In genomic region chr11:111765320-111765983, GRCh38 we compare ENCODE assay signal across 8 cellular contexts.
DNase-seq lines count a peak whose midpoint lies in the region; ATAC-seq lines count a peak whose summit lies in the region.

No MANE protein-coding gene starts in this region.

- peak overlapping the region; percentile 97 for H3K4me3 Mint-ChIP-seq in activated naive CD8-positive, alpha-beta T cell treated with anti-CD3 and anti-CD28 coated beads, Interleukin-2, amount 50 U/mL, for 24 hours

- H3K27me3 Mint-ChIP-seq in activated naive CD8-positive, alpha-beta T cell treated with anti-CD3 and anti-CD28 coated beads, Interleukin-2, amount 50 U/mL, for 24 hours: no peaks in the 10 kb centered on the region

- H3K9me3 ChIP-seq in iPS DF 6.9 (ENCODE audit: control insufficient read depth, insufficient read depth, low read length): no peaks in the 10 kb centered on the region

- peaks cover 35% of the 10 kb centered on the region for H3K36me3 Mint-ChIP-seq in activated naive CD8-positive, alpha-beta T cell treated with anti-CD3 and anti-CD28 coated beads, Interleukin-2, amount 50 U/mL, for 24 hours (ENCODE audit: low read depth)

- H3K27ac ChIP-seq in iPS DF 6.9 (ENCODE audit: low read length): no peak overlapping the region
- peak overlapping the region; percentile 61 to 94 (median 84) for H3K27ac ChIP-seq in skin epidermis

- H3K27me3 ChIP-seq in iPS DF 6.9 (ENCODE audit: control insufficient read depth, insufficient read depth, low read length): no peaks in the 10 kb centered on the region

- H3K36me3 ChIP-seq in iPS DF 6.9 (ENCODE audit: control insufficient read depth, insufficient read depth, low read length): peaks cover 3% of the 10 kb centered on the region; the same call in 1 of the 2 replicates

- peak; percentile 42 for ATAC-seq in GM19438 (IDR thresholded peaks at IDR 0.05; ENCODE audit: low read depth, unreplicated experiment)
- ATAC-seq in HG03521 (IDR thresholded peaks at IDR 0.05; ENCODE audit: unreplicated experiment): peak; percentile 27
- peak; percentile 56 for ATAC-seq in activated naive CD8-positive, alpha-beta T cell treated with anti-CD3 and anti-CD28 coated beads, Interleukin-2, amount 50 U/mL, for 24 hours

- peak overlapping the region; percentile 78 for H3K27ac Mint-ChIP-seq in activated naive CD8-positive, alpha-beta T cell treated with anti-CD3 and anti-CD28 coated beads, Interleukin-2, amount 50 U/mL, for 24 hours

- H3K4me1 Mint-ChIP-seq in activated naive CD8-positive, alpha-beta T cell treated with anti-CD3 and anti-CD28 coated beads, Interleukin-2, amount 50 U/mL, for 24 hours: peaks cover 34% of the 10 kb centered on the region

- no CpG with 5 or more reads among the region's 28 CpGs for WGBS in iPS DF 6.9 (ENCODE audit: insufficient coverage, insufficient read length)

- peak; percentile 3 for DNase-seq in COLO829 (ENCODE audit: low spot score)
- DNase-seq in activated naive CD8-positive, alpha-beta T cell treated with anti-CD3 and anti-CD28 coated beads, Interleukin-2, amount 50 U/mL, for 24 hours: no peak
- peak; percentile 7 for DNase-seq in iPS DF 6.9 (ENCODE audit: low read depth, low spot score)
- no peak for DNase-seq in stimulated activated CD4-positive, alpha-beta T cell treated with anti-CD3 and anti-CD28 coated beads, Interleukin-4, amount 100 ng/mL, for 1 hour
- no peak for DNase-seq in NCI-H2196 treated with DMSO at 0.1 percent for 48 hours (lab: John Stamatoyannopoulos, UW; ENCODE audit: unreplicated experiment)

- no peaks in the 10 kb centered on the region for H3K9me3 Mint-ChIP-seq in activated naive CD8-positive, alpha-beta T cell treated with anti-CD3 and anti-CD28 coated beads, Interleukin-2, amount 50 U/mL, for 24 hours

- no peaks in the 10 kb centered on the region for H3K4me1 ChIP-seq in iPS DF 6.9 (ENCODE audit: control insufficient read depth, insufficient read depth, low read length)

- peak overlapping the region; percentile 94; the same call in 1 of the 2 replicates for H3K4me3 ChIP-seq in iPS DF 6.9 (ENCODE audit: low read length)
- H3K4me3 ChIP-seq in skin epidermis: peak overlapping the region; percentile 76 to 100 (median 91)

Comparison
In these comparisons a context has a peak if more than half of its experiments do, and no peak if none do; other contexts are left out.
1. DNase-seq: peak in COLO829 (single experiment) and iPS DF 6.9 (single experiment); none in activated naive CD8-positive, alpha-beta T cell treated with anti-CD3 and anti-CD28 coated beads, Interleukin-2, amount 50 U/mL, for 24 hours (single experiment), stimulated activated CD4-positive, alpha-beta T cell treated with anti-CD3 and anti-CD28 coated beads, Interleukin-4, amount 100 ng/mL, for 1 hour (single experiment) and NCI-H2196 treated with DMSO at 0.1 percent for 48 hours (single experiment).
2. Peak in every context shown above with its lines, with median percentiles within 50 percentile points of each other: ATAC-seq.